ENCODE assay signal across 3 cellular contexts in the genomic region with DNA sequence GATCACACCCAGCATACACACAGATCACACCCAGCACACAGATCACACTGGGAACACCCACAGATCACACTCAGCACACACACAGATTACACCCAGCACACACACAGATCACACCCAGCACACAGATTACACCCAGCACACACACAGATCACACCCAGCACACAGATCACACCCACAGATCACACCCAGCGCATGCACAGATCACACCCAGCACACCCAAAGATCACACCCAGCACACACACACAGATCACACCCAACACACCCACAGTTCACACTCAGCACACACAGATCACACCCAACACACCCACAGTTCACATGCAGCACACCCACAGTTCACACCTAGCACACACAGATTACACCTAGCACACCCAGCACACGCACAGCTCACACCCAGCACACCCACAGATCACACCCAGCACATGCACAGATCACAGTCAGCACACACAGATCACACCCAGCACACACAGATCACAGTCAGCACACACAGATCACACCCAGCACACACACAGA.
TF ChIP-seq lines count a peak whose summit lies in the region.

No MANE protein-coding gene starts in this region.

TF ChIP-seq in GM12891, 5 proteins besides CTCF, POLR2A, EP300 and RAD21 (continued from another document):
- no peak for TF ChIP-seq TAF1 (IDR thresholded peaks at IDR 0.05; ENCODE audit: low read depth, low read length)
- TF ChIP-seq POLR2AphosphoS5 (IDR thresholded peaks at IDR 0.05; ENCODE audit: low read depth, low read length), result no peak
- TF ChIP-seq SPI1 (IDR thresholded peaks at IDR 0.05; ENCODE audit: low read depth, low read length), result no peak
- TF ChIP-seq PAX5 (IDR thresholded peaks at IDR 0.05; ENCODE audit: insufficient read depth, low read length, severe bottlenecking), result no peak

TF ChIP-seq in HEK293, 187 proteins besides CTCF, POLR2A, EP300 and RAD21:
- TF ChIP-seq, protein P1, sequence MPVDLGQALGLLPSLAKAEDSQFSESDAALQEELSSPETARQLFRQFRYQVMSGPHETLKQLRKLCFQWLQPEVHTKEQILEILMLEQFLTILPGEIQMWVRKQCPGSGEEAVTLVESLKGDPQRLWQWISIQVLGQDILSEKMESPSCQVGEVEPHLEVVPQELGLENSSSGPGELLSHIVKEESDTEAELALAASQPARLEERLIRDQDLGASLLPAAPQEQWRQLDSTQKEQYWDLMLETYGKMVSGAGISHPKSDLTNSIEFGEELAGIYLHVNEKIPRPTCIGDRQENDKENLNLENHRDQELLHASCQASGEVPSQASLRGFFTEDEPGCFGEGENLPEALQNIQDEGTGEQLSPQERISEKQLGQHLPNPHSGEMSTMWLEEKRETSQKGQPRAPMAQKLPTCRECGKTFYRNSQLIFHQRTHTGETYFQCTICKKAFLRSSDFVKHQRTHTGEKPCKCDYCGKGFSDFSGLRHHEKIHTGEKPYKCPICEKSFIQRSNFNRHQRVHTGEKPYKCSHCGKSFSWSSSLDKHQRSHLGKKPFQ (tag by site-specific recombination; IDR thresholded peaks at IDR 0.05), result peak; percentile 100
- TF ChIP-seq ZNF324 (tag by site-specific recombination; IDR thresholded peaks at IDR 0.05) (no peak), ZNF391 (tag by site-specific recombination; IDR thresholded peaks at IDR 0.05; ENCODE audit: borderline replicate concordance, low read depth) (no peak), KLF9 (tag by site-specific recombination; IDR thresholded peaks at IDR 0.05; ENCODE audit: low read depth) (peak; percentile 35; the same call in 1 of the 2 replicates), SALL2 (tag by site-specific recombination; IDR thresholded peaks at IDR 0.05; ENCODE audit: borderline replicate concordance) (no peak)
- TF ChIP-seq, protein P2, sequence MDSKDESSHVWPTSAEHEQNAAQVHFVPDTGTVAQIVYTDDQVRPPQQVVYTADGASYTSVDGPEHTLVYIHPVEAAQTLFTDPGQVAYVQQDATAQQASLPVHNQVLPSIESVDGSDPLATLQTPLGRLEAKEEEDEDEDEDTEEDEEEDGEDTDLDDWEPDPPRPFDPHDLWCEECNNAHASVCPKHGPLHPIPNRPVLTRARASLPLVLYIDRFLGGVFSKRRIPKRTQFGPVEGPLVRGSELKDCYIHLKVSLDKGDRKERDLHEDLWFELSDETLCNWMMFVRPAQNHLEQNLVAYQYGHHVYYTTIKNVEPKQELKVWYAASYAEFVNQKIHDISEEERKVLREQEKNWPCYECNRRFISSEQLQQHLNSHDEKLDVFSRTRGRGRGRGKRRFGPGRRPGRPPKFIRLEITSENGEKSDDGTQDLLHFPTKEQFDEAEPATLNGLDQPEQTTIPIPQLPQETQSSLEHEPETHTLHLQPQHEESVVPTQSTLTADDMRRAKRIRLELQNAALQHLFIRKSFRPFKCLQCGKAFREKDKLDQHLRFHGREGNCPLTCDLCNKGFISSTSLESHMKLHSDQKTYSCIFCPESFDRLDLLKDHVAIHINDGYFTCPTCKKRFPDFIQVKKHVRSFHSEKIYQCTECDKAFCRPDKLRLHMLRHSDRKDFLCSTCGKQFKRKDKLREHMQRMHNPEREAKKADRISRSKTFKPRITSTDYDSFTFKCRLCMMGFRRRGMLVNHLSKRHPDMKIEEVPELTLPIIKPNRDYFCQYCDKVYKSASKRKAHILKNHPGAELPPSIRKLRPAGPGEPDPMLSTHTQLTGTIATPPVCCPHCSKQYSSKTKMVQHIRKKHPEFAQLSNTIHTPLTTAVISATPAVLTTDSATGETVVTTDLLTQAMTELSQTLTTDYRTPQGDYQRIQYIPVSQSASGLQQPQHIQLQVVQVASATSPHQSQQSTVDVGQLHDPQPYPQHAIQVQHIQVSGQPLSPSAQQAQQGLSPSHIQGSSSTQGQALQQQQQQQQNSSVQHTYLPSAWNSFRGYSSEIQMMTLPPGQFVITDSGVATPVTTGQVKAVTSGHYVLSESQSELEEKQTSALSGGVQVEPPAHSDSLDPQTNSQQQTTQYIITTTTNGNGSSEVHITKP (tag by site-specific recombination; IDR thresholded peaks at IDR 0.05), result no peak

TF ChIP-seq in H1, 55 proteins besides CTCF, POLR2A, EP300 and RAD21 (continued from another document):
- TF ChIP-seq RXRA (IDR thresholded peaks at IDR 0.05; ENCODE audit: insufficient read depth, low read depth, low read length), result no peak
- TF ChIP-seq, protein P3, sequence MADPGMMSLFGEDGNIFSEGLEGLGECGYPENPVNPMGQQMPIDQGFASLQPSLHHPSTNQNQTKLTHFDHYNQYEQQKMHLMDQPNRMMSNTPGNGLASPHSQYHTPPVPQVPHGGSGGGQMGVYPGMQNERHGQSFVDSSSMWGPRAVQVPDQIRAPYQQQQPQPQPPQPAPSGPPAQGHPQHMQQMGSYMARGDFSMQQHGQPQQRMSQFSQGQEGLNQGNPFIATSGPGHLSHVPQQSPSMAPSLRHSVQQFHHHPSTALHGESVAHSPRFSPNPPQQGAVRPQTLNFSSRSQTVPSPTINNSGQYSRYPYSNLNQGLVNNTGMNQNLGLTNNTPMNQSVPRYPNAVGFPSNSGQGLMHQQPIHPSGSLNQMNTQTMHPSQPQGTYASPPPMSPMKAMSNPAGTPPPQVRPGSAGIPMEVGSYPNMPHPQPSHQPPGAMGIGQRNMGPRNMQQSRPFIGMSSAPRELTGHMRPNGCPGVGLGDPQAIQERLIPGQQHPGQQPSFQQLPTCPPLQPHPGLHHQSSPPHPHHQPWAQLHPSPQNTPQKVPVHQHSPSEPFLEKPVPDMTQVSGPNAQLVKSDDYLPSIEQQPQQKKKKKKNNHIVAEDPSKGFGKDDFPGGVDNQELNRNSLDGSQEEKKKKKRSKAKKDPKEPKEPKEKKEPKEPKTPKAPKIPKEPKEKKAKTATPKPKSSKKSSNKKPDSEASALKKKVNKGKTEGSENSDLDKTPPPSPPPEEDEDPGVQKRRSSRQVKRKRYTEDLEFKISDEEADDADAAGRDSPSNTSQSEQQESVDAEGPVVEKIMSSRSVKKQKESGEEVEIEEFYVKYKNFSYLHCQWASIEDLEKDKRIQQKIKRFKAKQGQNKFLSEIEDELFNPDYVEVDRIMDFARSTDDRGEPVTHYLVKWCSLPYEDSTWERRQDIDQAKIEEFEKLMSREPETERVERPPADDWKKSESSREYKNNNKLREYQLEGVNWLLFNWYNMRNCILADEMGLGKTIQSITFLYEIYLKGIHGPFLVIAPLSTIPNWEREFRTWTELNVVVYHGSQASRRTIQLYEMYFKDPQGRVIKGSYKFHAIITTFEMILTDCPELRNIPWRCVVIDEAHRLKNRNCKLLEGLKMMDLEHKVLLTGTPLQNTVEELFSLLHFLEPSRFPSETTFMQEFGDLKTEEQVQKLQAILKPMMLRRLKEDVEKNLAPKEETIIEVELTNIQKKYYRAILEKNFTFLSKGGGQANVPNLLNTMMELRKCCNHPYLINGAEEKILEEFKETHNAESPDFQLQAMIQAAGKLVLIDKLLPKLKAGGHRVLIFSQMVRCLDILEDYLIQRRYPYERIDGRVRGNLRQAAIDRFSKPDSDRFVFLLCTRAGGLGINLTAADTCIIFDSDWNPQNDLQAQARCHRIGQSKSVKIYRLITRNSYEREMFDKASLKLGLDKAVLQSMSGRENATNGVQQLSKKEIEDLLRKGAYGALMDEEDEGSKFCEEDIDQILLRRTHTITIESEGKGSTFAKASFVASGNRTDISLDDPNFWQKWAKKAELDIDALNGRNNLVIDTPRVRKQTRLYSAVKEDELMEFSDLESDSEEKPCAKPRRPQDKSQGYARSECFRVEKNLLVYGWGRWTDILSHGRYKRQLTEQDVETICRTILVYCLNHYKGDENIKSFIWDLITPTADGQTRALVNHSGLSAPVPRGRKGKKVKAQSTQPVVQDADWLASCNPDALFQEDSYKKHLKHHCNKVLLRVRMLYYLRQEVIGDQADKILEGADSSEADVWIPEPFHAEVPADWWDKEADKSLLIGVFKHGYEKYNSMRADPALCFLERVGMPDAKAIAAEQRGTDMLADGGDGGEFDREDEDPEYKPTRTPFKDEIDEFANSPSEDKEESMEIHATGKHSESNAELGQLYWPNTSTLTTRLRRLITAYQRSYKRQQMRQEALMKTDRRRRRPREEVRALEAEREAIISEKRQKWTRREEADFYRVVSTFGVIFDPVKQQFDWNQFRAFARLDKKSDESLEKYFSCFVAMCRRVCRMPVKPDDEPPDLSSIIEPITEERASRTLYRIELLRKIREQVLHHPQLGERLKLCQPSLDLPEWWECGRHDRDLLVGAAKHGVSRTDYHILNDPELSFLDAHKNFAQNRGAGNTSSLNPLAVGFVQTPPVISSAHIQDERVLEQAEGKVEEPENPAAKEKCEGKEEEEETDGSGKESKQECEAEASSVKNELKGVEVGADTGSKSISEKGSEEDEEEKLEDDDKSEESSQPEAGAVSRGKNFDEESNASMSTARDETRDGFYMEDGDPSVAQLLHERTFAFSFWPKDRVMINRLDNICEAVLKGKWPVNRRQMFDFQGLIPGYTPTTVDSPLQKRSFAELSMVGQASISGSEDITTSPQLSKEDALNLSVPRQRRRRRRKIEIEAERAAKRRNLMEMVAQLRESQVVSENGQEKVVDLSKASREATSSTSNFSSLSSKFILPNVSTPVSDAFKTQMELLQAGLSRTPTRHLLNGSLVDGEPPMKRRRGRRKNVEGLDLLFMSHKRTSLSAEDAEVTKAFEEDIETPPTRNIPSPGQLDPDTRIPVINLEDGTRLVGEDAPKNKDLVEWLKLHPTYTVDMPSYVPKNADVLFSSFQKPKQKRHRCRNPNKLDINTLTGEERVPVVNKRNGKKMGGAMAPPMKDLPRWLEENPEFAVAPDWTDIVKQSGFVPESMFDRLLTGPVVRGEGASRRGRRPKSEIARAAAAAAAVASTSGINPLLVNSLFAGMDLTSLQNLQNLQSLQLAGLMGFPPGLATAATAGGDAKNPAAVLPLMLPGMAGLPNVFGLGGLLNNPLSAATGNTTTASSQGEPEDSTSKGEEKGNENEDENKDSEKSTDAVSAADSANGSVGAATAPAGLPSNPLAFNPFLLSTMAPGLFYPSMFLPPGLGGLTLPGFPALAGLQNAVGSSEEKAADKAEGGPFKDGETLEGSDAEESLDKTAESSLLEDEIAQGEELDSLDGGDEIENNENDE (IDR thresholded peaks at IDR 0.05; ENCODE audit: insufficient replicate concordance, low read length), result no peak
- TF ChIP-seq JUND (IDR thresholded peaks at IDR 0.05; ENCODE audit: low read length), result no peak
- no peak for TF ChIP-seq BCL11A (IDR thresholded peaks at IDR 0.05; ENCODE audit: low read depth in 2 of 2, low read length in 2 of 2)
- TF ChIP-seq CEBPB (IDR thresholded peaks at IDR 0.05; ENCODE audit: low read depth, low read length), result no peak
- TF ChIP-seq SRF (IDR thresholded peaks at IDR 0.05; ENCODE audit: low read depth, low read length), result no peak
- no peak for TF ChIP-seq PHF8 (conservative IDR thresholded peaks at IDR 0.05; ENCODE audit: low read depth, low read length)
TF ChIP-seq in H1: peak in this region for 0.
